11 cellular contexts compared by ENCODE assay signal in the genomic region with DNA sequence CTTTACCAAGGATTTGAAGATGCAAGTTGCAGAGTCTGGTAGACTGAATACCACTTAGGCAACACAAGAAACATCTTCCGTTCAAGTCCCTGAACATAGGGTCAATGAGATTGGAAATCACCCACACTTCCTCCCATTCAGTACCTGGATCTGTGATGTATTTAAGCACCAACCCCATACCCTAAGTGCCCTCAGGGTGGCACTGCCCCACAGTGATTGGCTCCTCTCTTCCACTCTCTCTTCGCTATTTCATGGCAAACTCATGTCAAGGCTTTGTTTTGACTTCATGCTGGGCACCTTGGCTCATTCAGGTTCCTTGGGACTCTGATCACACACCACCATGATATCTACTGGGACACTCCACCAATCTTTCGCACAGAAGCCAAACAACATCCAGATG. TPM values are rescaled to one million over a fixed set of nuclear protein-coding genes. Genes with fewer than 3 reads are reported as not detected.
DNase-seq lines count a peak whose midpoint lies in the region; ATAC-seq and TF ChIP-seq lines count a peak whose summit lies in the region.
"Had no signal": no experiment of that assay in that cellular context is flagged by ENCODE, and none has a peak within 500 bp of the region (broad histone marks: within the 10 kb centered on the region; RNA-seq: fewer than 3 reads in every experiment).

No MANE protein-coding gene starts in this region.

- POLR2A ChIA-PET in PC-9 (lab: Charles Lee; ENCODE audit: unreplicated experiment) = no interaction called here

- H3K27me3 ChIP-seq in PC-9 (ENCODE audit: insufficient read depth, low read depth) (peaks cover 85% of the 10 kb centered on the region), foreskin keratinocyte (peaks cover 64% of the 10 kb centered on the region), GM23248 (replicated peaks; ENCODE audit: insufficient read depth) (peaks cover 85% of the 10 kb centered on the region)
- H3K27me3 ChIP-seq: vagina had no signal

- H3K9me2 ChIP-seq in PC-9 (ENCODE audit: insufficient read depth) = no peaks in the 10 kb centered on the region
- no peaks in the 10 kb centered on the region for H3K9me2 ChIP-seq in GM23248 (ENCODE audit: insufficient read depth)

- DNase-seq in GM12864 (ENCODE audit: low read depth) (no peak), PC-9 (peak in 1 of 2 experiments; percentile 27), foreskin keratinocyte (no peak), GM23248 (no peak), G401 (ENCODE audit: low spot score) (no peak)
- no peak for DNase-seq in activated CD4-positive, CD25-positive, alpha-beta regulatory T cell treated with anti-CD3 and anti-CD28 coated beads, Interleukin-2, amount 50 U/mL, for 72 hours
- DNase-seq: NCI-H526 treated with DMSO at 0.1 percent for 48 hours had no signal

- TF ChIP-seq CTCF in C4-2B (conservative IDR thresholded peaks at IDR 0.05) (peak; percentile 46), GM12864 (IDR thresholded peaks at IDR 0.05; ENCODE audit: low read depth, low read length, missing control alignments) (peak; percentile 38), PC-9 (conservative IDR thresholded peaks at IDR 0.05) (peak; percentile 36), foreskin keratinocyte (conservative IDR thresholded peaks at IDR 0.05) (peak; percentile 39)

- H3K79me2 ChIP-seq in PC-9 (ENCODE audit: low read depth) (no peaks in the 10 kb centered on the region), GM23248 (ENCODE audit: insufficient read depth) (no peaks in the 10 kb centered on the region)

- CTCF ChIA-PET in PC-9 (lab: Charles Lee) = no interaction called here

- in situ Hi-C loops in GM23248 (cut with MboI) (no loop called here), G401 (cut with HindIII; ENCODE audit: low sequenced_read_pairs) (no loop called here)

- no peak overlapping the region for H3K9ac ChIP-seq in GM23248

- BruUV-seq in PC-9 (replicated peaks; lab: Mats Ljungman, UMichigan) = no TSS peak

- H3K4me2 ChIP-seq in PC-9 (no peak overlapping the region), GM23248 (ENCODE audit: unreplicated experiment) (no peak overlapping the region)

- H3K27ac ChIP-seq in C4-2B (no peak overlapping the region), PC-9 (no peak overlapping the region), foreskin keratinocyte (no peak overlapping the region), GM23248 (no peak overlapping the region)
- H3K27ac ChIP-seq: vagina had no signal

- H3K4me3 ChIP-seq in GM12864 (ENCODE audit: low read depth, low read length) (no peak overlapping the region), PC-9 (no peak overlapping the region), GM23248 (no peak overlapping the region)
- H3K4me3 ChIP-seq: lung, vagina had no signal

- H3K9me3 ChIP-seq in PC-9 (ENCODE audit: insufficient read depth, low read depth) = no peaks in the 10 kb centered on the region
- no peaks in the 10 kb centered on the region for H3K9me3 ChIP-seq in GM23248 (ENCODE audit: low read depth)
- H3K9me3 ChIP-seq: vagina had no signal

- H3K4me1 ChIP-seq in PC-9 (replicated peaks; ENCODE audit: insufficient read depth) = no peaks in the 10 kb centered on the region
- no peaks in the 10 kb centered on the region for H3K4me1 ChIP-seq in foreskin keratinocyte
- no peaks in the 10 kb centered on the region for H3K4me1 ChIP-seq in GM23248 (ENCODE audit: insufficient read depth)
- H3K4me1 ChIP-seq: vagina had no signal

- H3F3A ChIP-seq in PC-9 (ENCODE audit: insufficient read depth, low read depth) (no peaks in the 10 kb centered on the region), GM23248 (ENCODE audit: insufficient read depth) (0 out of 2 replicates have a peak, but pooled peaks cover 4% of the 10 kb centered on the region)

- H2AFZ ChIP-seq in PC-9 (no peak overlapping the region), GM23248 (no peak overlapping the region)

- intact Hi-C loops in PC-9 (cut with micrococcal nuclease; ENCODE audit: unreplicated experiment) = loop anchor here (1.0 kb wide), 1 partner anchor 92 kb away; no protein-coding TSS in a partner anchor

- 94 to 95% methylated on average over 3 of the region's 3 CpGs for WGBS in GM23248 (ENCODE audit: low coverage in 1 of 2, low lambda C conversion rate in 2 of 2, missing lambda C conversion rate in 2 of 2), 2 experiments

- no peak for ATAC-seq in foreskin keratinocyte

- no peaks in the 10 kb centered on the region for H3K36me3 ChIP-seq in PC-9 (ENCODE audit: low read depth)
- H3K36me3 ChIP-seq in GM23248 (ENCODE audit: low read depth) = no peaks in the 10 kb centered on the region
- H3K36me3 ChIP-seq: vagina had no signal

- H4K20me1 ChIP-seq in PC-9 (ENCODE audit: insufficient read depth) (no peaks in the 10 kb centered on the region), GM23248 (ENCODE audit: insufficient read depth) (no peaks in the 10 kb centered on the region)

RNA-seq across cellular contexts. Expression of gene GGTA1, which starts 53.7 kb away (rescaled TPM):
- total RNA-seq in PC-9 (2021) (not detected in 2 replicates), foreskin keratinocyte (not detected in 2 replicates)
- polyA plus RNA-seq in foreskin keratinocyte (not detected in 2 replicates), GM23248 (2016; fragmentation: Nextera tagmentation; extraction: Ambion mirVana) (not detected in 2 replicates)
- not detected in 2 replicates for total RNA-seq in GM23248 (2014; rRNA removed; shearing (Covaris generic))
- total RNA-seq in G401 (2014; rRNA removed; shearing (Covaris generic)) = not detected in 2 replicates
- total RNA-seq: activated T-helper 2 cell treated with anti-CD3 and anti-CD28 coated beads, Interferon-gamma antibody, Interleukin-2, Interleukin-4, amounts not matched to agents 10 μg/mL and 5 μg/mL and 100 μg/mL, durations not matched to agents 14 hours and 24 hours and 36 hours had no signal
